23 cellular contexts compared by ENCODE assay signal in the genomic region with DNA sequence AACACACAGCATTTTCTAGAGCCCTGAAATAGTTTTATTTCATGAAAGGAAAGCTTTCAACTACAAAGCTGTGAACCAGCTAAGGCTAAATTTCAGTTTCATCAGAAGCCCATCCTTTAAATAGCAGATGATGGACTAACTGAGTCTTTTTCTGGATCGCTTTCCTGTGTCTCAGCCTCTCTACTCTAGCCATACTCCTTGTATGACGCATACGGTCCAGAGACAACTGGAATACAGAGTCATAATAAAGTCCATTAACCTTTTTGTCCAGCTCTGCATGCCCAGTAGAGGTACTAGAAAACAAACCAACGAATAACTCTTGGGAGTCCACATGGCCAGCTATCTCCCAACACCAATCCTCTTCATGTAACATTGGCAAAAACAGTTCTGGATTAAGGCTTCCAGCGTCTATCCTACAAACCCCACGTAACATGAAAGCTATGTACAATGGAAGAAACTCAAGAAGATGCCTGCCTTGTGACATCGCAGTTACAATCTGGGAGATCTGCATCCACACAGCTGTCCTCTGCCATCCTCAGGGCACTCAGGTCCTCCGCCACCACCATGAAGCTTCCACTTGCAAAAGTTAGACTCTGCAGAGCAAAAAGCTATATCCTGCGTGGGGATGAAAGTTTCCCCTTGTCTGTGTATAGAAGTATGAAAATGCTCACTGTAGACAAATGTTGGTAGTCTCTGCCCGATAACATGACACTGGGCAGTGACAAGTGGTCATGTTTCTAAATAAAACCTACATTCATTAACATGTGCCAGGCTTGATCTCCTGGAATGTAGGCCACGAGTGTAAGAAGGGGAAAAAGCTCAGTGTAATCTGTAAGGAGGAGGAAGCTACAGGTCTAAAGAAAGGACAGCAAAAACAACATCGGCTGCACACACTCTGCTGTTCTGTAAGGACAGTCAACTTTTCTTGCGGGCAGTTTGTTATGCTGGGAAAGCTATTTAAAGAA.
A peak's percentile ranks its signal among the peaks of the same experiment; 100 is the strongest.
DNase-seq lines count a peak whose midpoint lies in the region; ATAC-seq and TF ChIP-seq lines count a peak whose summit lies in the region.
"Had no signal": no experiment of that assay in that cellular context is flagged by ENCODE, and none has a peak within 500 bp of the region (broad histone marks: within the 10 kb centered on the region; RNA-seq: fewer than 3 reads in every experiment).

No MANE protein-coding gene starts in this region.

- TF ChIP-seq CTCF in GM23338 (conservative IDR thresholded peaks at IDR 0.05; ENCODE audit: low read depth in 2 of 2) (no peak), right atrium auricular region (IDR thresholded peaks at IDR 0.05) (no peak)

- H3K27ac ChIP-seq in GM23338 (ENCODE audit: low read depth) (no peak overlapping the region), right atrium auricular region (peak overlapping the region; percentile 67 to 88), skeletal muscle tissue (ENCODE audit: low read depth, low read length) (peak overlapping the region; percentile 95)
- H3K27ac ChIP-seq: HL-60 had no signal

- H3K9me3 Mint-ChIP-seq in GM23338, result no peaks in the 10 kb centered on the region
- no peaks in the 10 kb centered on the region for H3K9me3 Mint-ChIP-seq in central memory CD8-positive, alpha-beta T cell
- H3K9me3 Mint-ChIP-seq: brain, type B pancreatic cell had no signal

- H3K4me3 Mint-ChIP-seq in GM23338, result no peak overlapping the region
- H3K4me3 Mint-ChIP-seq in central memory CD8-positive, alpha-beta T cell, result peak overlapping the region; percentile 32
- H3K4me3 Mint-ChIP-seq: activated CD4-positive, alpha-beta T cell treated with anti-CD3 and anti-CD28 coated beads, Interleukin-2, amount 10 ng/mL, durations not matched to agents 7 days and 5 days; activated naive CD4-positive, alpha-beta T cell treated with anti-CD3 and anti-CD28 coated beads, Interleukin-2, amount 10 ng/mL, durations not matched to agents 7 days and 5 days; type B pancreatic cell had no signal

- no peak overlapping the region for H3K27ac Mint-ChIP-seq in GM23338
- peak overlapping the region; percentile 68 for H3K27ac Mint-ChIP-seq in central memory CD8-positive, alpha-beta T cell (ENCODE audit: low read depth)
- H3K27ac Mint-ChIP-seq: activated CD4-positive, alpha-beta T cell treated with anti-CD3 and anti-CD28 coated beads, Interleukin-2, amount 10 ng/mL, durations not matched to agents 7 days and 5 days; activated naive CD4-positive, alpha-beta T cell treated with anti-CD3 and anti-CD28 coated beads, Interleukin-2, amount 10 ng/mL, durations not matched to agents 7 days and 5 days; type B pancreatic cell had no signal

- no peak overlapping the region for H3K4me2 ChIP-seq in GM23338

- no peaks in the 10 kb centered on the region for H3K36me3 Mint-ChIP-seq in GM23338 (ENCODE audit: low read depth)
- peaks cover 55% of the 10 kb centered on the region for H3K36me3 Mint-ChIP-seq in central memory CD8-positive, alpha-beta T cell (ENCODE audit: insufficient read depth)

- H3K27me3 ChIP-seq in GM23338 (ENCODE audit: insufficient read depth) (no peaks in the 10 kb centered on the region), right atrium auricular region (no peaks in the 10 kb centered on the region), skeletal muscle tissue (ENCODE audit: control insufficient read depth in 3 of 3, insufficient read depth in 3 of 3, low read length in 3 of 3) (no peaks in the 10 kb centered on the region)
- H3K27me3 ChIP-seq: BLaER1 treated with 17β-estradiol and CSF1 and Interleukin-3, amounts not matched to agents 10 nM and 100 nM had no signal

- ATAC-seq in GM23338, result no peak
- ATAC-seq in central memory CD8-positive, alpha-beta T cell (replicated peaks; ENCODE audit: extremely low read depth, poor library complexity, severe bottlenecking), result no peak
- ATAC-seq: K562, Panc1, SK-N-SH treated with all-trans-retinoic acid at 6 μM for 48 hours had no signal

- peak overlapping the region; percentile 33; the same call in 1 of the 2 replicates for H2AFZ ChIP-seq in GM23338

- peak overlapping the region; percentile 79 to 93 (median 85) for H3K9ac ChIP-seq in skeletal muscle tissue (ENCODE audit: low read depth in 1 of 3, low read length in 3 of 3)
- H3K9ac ChIP-seq: BLaER1 treated with 17β-estradiol and CSF1 and Interleukin-3, amounts not matched to agents 10 nM and 100 nM had no signal

- no peaks in the 10 kb centered on the region for H4K20me1 ChIP-seq in GM23338 (replicated peaks; ENCODE audit: insufficient read depth)
- H4K20me1 ChIP-seq: BLaER1 treated with 17β-estradiol and CSF1 and Interleukin-3, amounts not matched to agents 10 nM and 100 nM had no signal

- H3K4me3 ChIP-seq in GM23338 (no peak overlapping the region), right atrium auricular region (peak overlapping the region; percentile 25 to 31), skeletal muscle tissue (ENCODE audit: low read length in 3 of 3) (peak overlapping the region; percentile 67 to 78 (median 76))
- H3K4me3 ChIP-seq: BLaER1 treated with 17β-estradiol and CSF1 and Interleukin-3, amounts not matched to agents 10 nM and 100 nM; K562 had no signal

- H3K79me2 ChIP-seq in GM23338 (replicated peaks; ENCODE audit: insufficient read depth), result no peaks in the 10 kb centered on the region

- H3K9me2 ChIP-seq in GM23338 (ENCODE audit: insufficient read depth), result no peaks in the 10 kb centered on the region; the same call in 1 of the 2 replicates

- H3K36me3 ChIP-seq in GM23338 (ENCODE audit: insufficient read depth) (no peaks in the 10 kb centered on the region), right atrium auricular region (peaks cover 15% of the 10 kb centered on the region), skeletal muscle tissue (ENCODE audit: control insufficient read depth in 3 of 3, insufficient read depth in 3 of 3, low read length in 3 of 3) (peaks cover 7 to 21% (median 12%) of the 10 kb centered on the region in 3 donors)

- 0 out of 2 replicates have a peak, but pooled peaks cover 3% of the 10 kb centered on the region for H3K4me1 ChIP-seq in GM23338 (ENCODE audit: insufficient read depth)
- H3K4me1 ChIP-seq in right atrium auricular region, result peaks cover 0 to 25% of the 10 kb centered on the region in 2 donors
- peaks cover 11 to 26% (median 25%) of the 10 kb centered on the region in 3 donors for H3K4me1 ChIP-seq in skeletal muscle tissue (ENCODE audit: control insufficient read depth in 3 of 3, insufficient read depth in 3 of 3, low read length in 3 of 3)

- H3K27me3 Mint-ChIP-seq in GM23338 (ENCODE audit: insufficient read depth, low read depth, poor library complexity), result no peaks in the 10 kb centered on the region
- H3K27me3 Mint-ChIP-seq in central memory CD8-positive, alpha-beta T cell, result no peaks in the 10 kb centered on the region
- H3K27me3 Mint-ChIP-seq: activated CD4-positive, alpha-beta T cell treated with anti-CD3 and anti-CD28 coated beads, Interleukin-2, amount 10 ng/mL, durations not matched to agents 7 days and 5 days; activated naive CD4-positive, alpha-beta T cell treated with anti-CD3 and anti-CD28 coated beads, Interleukin-2, amount 10 ng/mL, durations not matched to agents 7 days and 5 days; brain; type B pancreatic cell had no signal

- peaks cover 5% of the 10 kb centered on the region for H3K4me1 Mint-ChIP-seq in GM23338
- H3K4me1 Mint-ChIP-seq in central memory CD8-positive, alpha-beta T cell, result peaks cover 52% of the 10 kb centered on the region

- H3F3A ChIP-seq in GM23338 (replicated peaks; ENCODE audit: low read depth), result no peaks in the 10 kb centered on the region

- DNase-seq in GM23338 (ENCODE audit: low spot score) (no peak), right atrium auricular region (ENCODE audit: low spot score) (no peak), COLO668 (lab: John Stamatoyannopoulos, UW; ENCODE audit: unreplicated experiment) (no peak), globus pallidus (ENCODE audit: low spot score) (no peak)
- no peak for DNase-seq in central memory CD8-positive, alpha-beta T cell (ENCODE audit: low spot score in 2 of 2)
- no peak for DNase-seq in activated CD4-positive, CD25-positive, alpha-beta regulatory T cell (lab: John Stamatoyannopoulos, UW)
- DNase-seq in activated CD8-positive, alpha-beta memory T cell treated with anti-CD3 and anti-CD28 coated beads, Interleukin-2, amount 50 U/mL, for 4 hours, result no peak
- DNase-seq: activated CD4-positive, alpha-beta T cell treated with anti-CD3 and anti-CD28 coated beads, Interleukin-2, amount 10 ng/mL, durations not matched to agents 7 days and 5 days; activated naive CD4-positive, alpha-beta T cell treated with anti-CD3 and anti-CD28 coated beads, Interleukin-2, amount 10 ng/mL, durations not matched to agents 7 days and 5 days; activated T-cell treated with anti-CD3 and anti-CD28 coated beads for 4 hours; DMS53; H7; hypothalamus; NCI-H1092; posterior cingulate gyrus had no signal

- no peaks in the 10 kb centered on the region for H3K9me3 ChIP-seq in right atrium auricular region
- H3K9me3 ChIP-seq in skeletal muscle tissue (ENCODE audit: control insufficient read depth in 3 of 3, low read length in 3 of 3), result no peaks in the 10 kb centered on the region

TF ChIP-seq in GM23338, 12 proteins besides CTCF, POLR2A, EP300 and RAD21:
- TF ChIP-seq NANOG (IDR thresholded peaks at IDR 0.05; ENCODE audit: borderline replicate concordance), result no peak
- no peak for TF ChIP-seq JUNB (IDR thresholded peaks at IDR 0.05; ENCODE audit: unreplicated experiment)
- TF ChIP-seq ZNF331 (CRISPR knock-in tag; IDR thresholded peaks at IDR 0.05; ENCODE audit: low read depth), result no peak
